ENCODE assay signal across 25 cellular contexts in genomic region chr6:145694083-145694737, GRCh38.
"Had no signal": no experiment of that assay in that cellular context is flagged by ENCODE, and none has a peak within 500 bp of the region (broad histone marks: within the 10 kb centered on the region; RNA-seq: fewer than 3 reads in every experiment).

No MANE protein-coding gene starts in this region.

- DNase-seq: activated CD4-positive, alpha-beta memory T cell treated with anti-CD3 and anti-CD28 coated beads for 36 hours; activated CD4-positive, alpha-beta T cell treated with anti-CD3 and anti-CD28 coated beads for 36 hours; activated CD4-positive, alpha-beta T cell treated with anti-CD3 and anti-CD28 coated beads, Interleukin-2, amount 10 ng/mL, durations not matched to agents 24 days and 14 days; activated CD4-positive, CD25-positive, alpha-beta regulatory T cell; activated CD4-positive, CD25-positive, alpha-beta regulatory T cell treated with anti-CD3 and anti-CD28 coated beads, Interleukin-2, amount 50 U/mL, for 72 hours; activated CD8-positive, alpha-beta memory T cell treated with anti-CD3 and anti-CD28 coated beads, Interleukin-2, amount 10 ng/mL, durations not matched to agents 7 days and 5 days; activated CD8-positive, alpha-beta memory T cell treated with anti-CD3 and anti-CD28 coated beads, Interleukin-2, amount 50 U/mL, for 4 hours; activated CD8-positive, alpha-beta T cell treated with anti-CD3 and anti-CD28 coated beads, Interleukin-2, amount 10 ng/mL, durations not matched to agents 7 days and 5 days; activated gamma-delta T cell; activated naive CD4-positive, alpha-beta T cell; activated naive CD4-positive, alpha-beta T cell treated with anti-CD3 and anti-CD28 coated beads, Interleukin-2, amount 10 ng/mL, durations not matched to agents 7 days and 5 days; activated naive CD8-positive, alpha-beta T cell treated with anti-CD3 and anti-CD28 coated beads, Interleukin-2, amount 10 ng/mL, durations not matched to agents 7 days and 5 days; activated T-cell treated with anti-CD3 and anti-CD28 coated beads for 4 hours; activated T-cell treated with anti-CD3 and anti-CD28 coated beads, Interleukin-2, amount 50 U/mL, for 24 hours; activated T-cell treated with anti-CD3 and anti-CD28 coated beads, Interleukin-2, amount 50 U/mL, for 72 hours; central memory CD4-positive, alpha-beta T cell; cerebellar nuclear complex; colonic mucosa; effector CD8-positive, alpha-beta T cell; foreskin fibroblast; T-helper 2 cell had no signal

- ATAC-seq: activated CD4-positive, alpha-beta T cell treated with anti-CD3 and anti-CD28 coated beads for 36 hours; activated CD8-positive, alpha-beta memory T cell treated with anti-CD3 and anti-CD28 coated beads, Interleukin-2, amount 10 ng/mL, durations not matched to agents 7 days and 5 days; activated CD8-positive, alpha-beta T cell treated with anti-CD3 and anti-CD28 coated beads, Interleukin-2, amount 10 ng/mL, durations not matched to agents 7 days and 5 days; activated naive CD4-positive, alpha-beta T cell treated with anti-CD3 and anti-CD28 coated beads, Interleukin-2, amount 50 U/mL, for 72 hours; activated T-cell treated with anti-CD3 and anti-CD28 coated beads, Interleukin-2, amount 50 U/mL, for 72 hours; gastroesophageal sphincter had no signal

- FAIRE-seq: endometrium, endothelial cell of umbilical vein had no signal
